1 cellular context compared by ENCODE assay signal in the genomic region with DNA sequence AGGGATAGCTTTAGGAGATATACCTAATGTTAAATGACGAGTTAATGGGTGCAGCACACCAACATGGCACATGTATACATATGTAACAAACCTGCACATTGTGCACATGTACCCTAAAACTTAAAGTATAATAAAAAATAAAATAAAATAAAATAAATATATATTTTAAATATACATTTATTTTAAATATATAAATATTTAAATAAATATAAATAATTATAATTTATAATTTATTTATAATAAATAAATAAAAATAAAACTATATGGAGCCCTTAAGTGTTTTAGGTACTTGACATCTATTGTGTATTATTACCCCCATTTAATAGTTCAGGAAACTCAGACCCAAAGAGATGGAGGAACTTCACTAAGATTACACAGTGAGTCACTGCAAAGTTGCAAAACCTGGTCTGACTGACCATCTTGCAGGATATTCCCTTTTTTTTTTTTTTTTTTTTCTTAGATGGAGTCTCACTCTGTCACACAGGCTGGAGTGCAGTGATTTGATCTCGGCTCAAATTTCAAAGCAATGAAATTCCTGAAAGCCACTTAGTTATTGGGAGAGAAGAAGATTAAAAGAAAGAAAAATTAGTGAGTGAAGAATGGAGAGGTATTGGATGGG.
TF ChIP-seq lines count a peak whose summit lies in the region.

No MANE protein-coding gene starts in this region.

TF ChIP-seq in GM23338, 12 proteins besides CTCF, POLR2A, EP300 and RAD21 (continued from another document):
- no peak for TF ChIP-seq ETS1 (IDR thresholded peaks at IDR 0.05)
- TF ChIP-seq ZNF114 (CRISPR knock-in tag; IDR thresholded peaks at IDR 0.05), result no peak
- no peak for TF ChIP-seq POLR2AphosphoS5 (IDR thresholded peaks at IDR 0.05; ENCODE audit: low read depth)
- TF ChIP-seq REST (IDR thresholded peaks at IDR 0.05; ENCODE audit: unreplicated experiment), result no peak
